Comparison of ENCODE assay signal across 1 cellular context in the genomic region with DNA sequence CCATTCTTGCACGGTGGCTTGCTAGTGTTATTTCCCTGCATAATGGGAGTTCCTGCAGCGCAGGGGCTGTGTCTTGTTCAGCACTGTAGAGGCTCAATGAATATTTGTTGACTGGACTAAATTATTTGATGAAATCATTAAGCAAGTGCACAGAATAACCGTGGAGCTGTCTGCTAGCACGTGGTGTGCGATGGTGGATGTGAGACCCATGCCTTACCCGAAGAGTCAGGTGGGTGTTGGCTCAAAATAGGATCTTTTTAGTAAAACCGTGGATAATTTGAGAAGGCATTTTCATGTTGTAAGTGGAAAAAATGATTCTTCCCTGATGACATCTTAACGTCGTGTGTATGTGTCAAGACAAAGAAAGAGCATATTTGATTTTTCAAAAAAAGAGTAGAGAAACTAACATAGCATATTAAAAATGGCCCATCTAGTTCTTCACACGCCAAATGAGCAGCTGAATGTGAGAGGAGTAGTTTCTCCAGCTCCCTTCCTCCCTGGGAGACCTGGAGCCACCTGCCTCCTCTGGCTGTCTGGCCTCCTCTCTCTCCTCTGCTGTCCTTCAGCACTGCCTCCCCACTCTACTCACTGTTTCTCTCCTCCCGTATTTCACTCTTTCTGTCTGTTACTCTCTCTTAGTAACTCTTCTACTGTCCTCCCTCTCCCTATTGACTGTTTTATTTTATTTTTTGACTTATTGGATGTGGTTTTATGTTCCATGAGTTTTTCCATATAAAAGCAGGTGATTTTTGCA.
TF ChIP-seq lines count a peak whose summit lies in the region.

No MANE protein-coding gene starts in this region.

TF ChIP-seq in Ishikawa, 13 proteins besides CTCF, POLR2A, EP300 and RAD21 (continued from another document):
- TF ChIP-seq, protein P1, sequence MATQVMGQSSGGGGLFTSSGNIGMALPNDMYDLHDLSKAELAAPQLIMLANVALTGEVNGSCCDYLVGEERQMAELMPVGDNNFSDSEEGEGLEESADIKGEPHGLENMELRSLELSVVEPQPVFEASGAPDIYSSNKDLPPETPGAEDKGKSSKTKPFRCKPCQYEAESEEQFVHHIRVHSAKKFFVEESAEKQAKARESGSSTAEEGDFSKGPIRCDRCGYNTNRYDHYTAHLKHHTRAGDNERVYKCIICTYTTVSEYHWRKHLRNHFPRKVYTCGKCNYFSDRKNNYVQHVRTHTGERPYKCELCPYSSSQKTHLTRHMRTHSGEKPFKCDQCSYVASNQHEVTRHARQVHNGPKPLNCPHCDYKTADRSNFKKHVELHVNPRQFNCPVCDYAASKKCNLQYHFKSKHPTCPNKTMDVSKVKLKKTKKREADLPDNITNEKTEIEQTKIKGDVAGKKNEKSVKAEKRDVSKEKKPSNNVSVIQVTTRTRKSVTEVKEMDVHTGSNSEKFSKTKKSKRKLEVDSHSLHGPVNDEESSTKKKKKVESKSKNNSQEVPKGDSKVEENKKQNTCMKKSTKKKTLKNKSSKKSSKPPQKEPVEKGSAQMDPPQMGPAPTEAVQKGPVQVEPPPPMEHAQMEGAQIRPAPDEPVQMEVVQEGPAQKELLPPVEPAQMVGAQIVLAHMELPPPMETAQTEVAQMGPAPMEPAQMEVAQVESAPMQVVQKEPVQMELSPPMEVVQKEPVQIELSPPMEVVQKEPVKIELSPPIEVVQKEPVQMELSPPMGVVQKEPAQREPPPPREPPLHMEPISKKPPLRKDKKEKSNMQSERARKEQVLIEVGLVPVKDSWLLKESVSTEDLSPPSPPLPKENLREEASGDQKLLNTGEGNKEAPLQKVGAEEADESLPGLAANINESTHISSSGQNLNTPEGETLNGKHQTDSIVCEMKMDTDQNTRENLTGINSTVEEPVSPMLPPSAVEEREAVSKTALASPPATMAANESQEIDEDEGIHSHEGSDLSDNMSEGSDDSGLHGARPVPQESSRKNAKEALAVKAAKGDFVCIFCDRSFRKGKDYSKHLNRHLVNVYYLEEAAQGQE (IDR thresholded peaks at IDR 0.05; ENCODE audit: low read depth), result peak; percentile 61; the same call in 1 of the 2 replicates
